ENCODE assay signal across 8 cellular contexts in the genomic region with DNA sequence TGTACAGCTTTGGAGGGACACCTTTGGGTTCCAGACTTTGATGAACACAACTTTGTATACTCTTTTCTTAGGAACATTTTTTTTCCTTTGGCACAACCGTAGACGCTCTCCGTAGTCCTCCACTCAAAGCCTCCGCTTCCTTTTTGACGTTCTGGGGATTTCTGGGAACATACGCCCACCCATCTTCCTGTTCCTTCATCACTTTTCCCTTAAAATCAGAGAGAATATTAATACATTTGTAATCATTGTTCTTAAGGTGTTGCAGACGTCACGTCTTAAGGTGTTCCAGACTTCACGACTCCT. TPM values are rescaled to one million over a fixed set of nuclear protein-coding genes. Genes with fewer than 3 reads are reported as not detected.
DNase-seq lines count a peak whose midpoint lies in the region; ATAC-seq and TF ChIP-seq lines count a peak whose summit lies in the region.

No MANE protein-coding gene starts in this region.

- H3K36me3 Mint-ChIP-seq in activated T-cell treated with anti-CD3 and anti-CD28 coated beads, Interleukin-2, amount 50 U/mL, for 72 hours (ENCODE audit: insufficient read depth in 2 of 2): peaks cover 3 to 5% of the 10 kb centered on the region in 2 donors
- peaks cover 4% of the 10 kb centered on the region for H3K36me3 Mint-ChIP-seq in type B pancreatic cell

- H3K9me3 ChIP-seq in breast epithelium (no peaks in the 10 kb centered on the region), lower lobe of right lung (no peaks in the 10 kb centered on the region)

- peak overlapping the region; percentile 99 for H3K27ac Mint-ChIP-seq in activated T-cell treated with anti-CD3 and anti-CD28 coated beads, Interleukin-2, amount 50 U/mL, for 72 hours
- H3K27ac Mint-ChIP-seq in type B pancreatic cell: peak overlapping the region; percentile 83

- H3K27me3 ChIP-seq in breast epithelium (no peaks in the 10 kb centered on the region), lower lobe of right lung (ENCODE audit: low read depth) (no peaks in the 10 kb centered on the region)

- H3K27me3 Mint-ChIP-seq in activated T-cell treated with anti-CD3 and anti-CD28 coated beads, Interleukin-2, amount 50 U/mL, for 72 hours (ENCODE audit: low read depth): no peaks in the 10 kb centered on the region
- no peaks in the 10 kb centered on the region for H3K27me3 Mint-ChIP-seq in type B pancreatic cell

- no peak for TF ChIP-seq POLR2A in breast epithelium (IDR thresholded peaks at IDR 0.05)

- intact Hi-C loops in breast epithelium (cut with DNase I; ENCODE audit: low total_unique reads) (no loop called here), lower lobe of right lung (cut with DNase I) (no loop called here)

- peak overlapping the region; percentile 93 to 99 (median 96) for H3K4me3 ChIP-seq in breast epithelium
- H3K4me3 ChIP-seq in lower lobe of right lung: peak overlapping the region; percentile 93

- H3K4me3 Mint-ChIP-seq in activated T-cell treated with anti-CD3 and anti-CD28 coated beads, Interleukin-2, amount 50 U/mL, for 72 hours: peak overlapping the region; percentile 99 to 100
- H3K4me3 Mint-ChIP-seq in type B pancreatic cell: peak overlapping the region; percentile 100

- H3K4me1 Mint-ChIP-seq in activated T-cell treated with anti-CD3 and anti-CD28 coated beads, Interleukin-2, amount 50 U/mL, for 72 hours (ENCODE audit: low read depth): peaks cover 54% of the 10 kb centered on the region
- H3K4me1 Mint-ChIP-seq in type B pancreatic cell (ENCODE audit: unreplicated experiment): peaks cover 31% of the 10 kb centered on the region

- H3K27ac ChIP-seq in breast epithelium (peak overlapping the region; percentile 92 to 98), lower lobe of right lung (peak overlapping the region; percentile 94)

- H3K36me3 ChIP-seq in breast epithelium (no peaks in the 10 kb centered on the region), lower lobe of right lung (peaks cover 7% of the 10 kb centered on the region)

- TF ChIP-seq CTCF in breast epithelium (IDR thresholded peaks at IDR 0.05) (no peak), lower lobe of right lung (IDR thresholded peaks at IDR 0.05) (no peak), type B pancreatic cell (conservative IDR thresholded peaks at IDR 0.05) (no peak)

- DNase-seq in activated T-cell treated with anti-CD3 and anti-CD28 coated beads, Interleukin-2, amount 50 U/mL, for 72 hours: no peak
- DNase-seq in activated T-cell treated with anti-CD3 and anti-CD28 coated beads, Interleukin-2, amount 50 U/mL, for 1 hour: no peak
- DNase-seq in breast epithelium (ENCODE audit: low spot score in 2 of 2): no peak
- no peak for DNase-seq in lower lobe of right lung
- no peak for DNase-seq in type B pancreatic cell (ENCODE audit: extremely low spot score, unreplicated experiment)
- DNase-seq in amygdala (lab: John Stamatoyannopoulos, UW): no peak

- peaks cover 0 to 6% of the 10 kb centered on the region in 2 donors for H3K4me1 ChIP-seq in breast epithelium
- H3K4me1 ChIP-seq in lower lobe of right lung: peaks cover 42% of the 10 kb centered on the region

- no peaks in the 10 kb centered on the region for H3K9me3 Mint-ChIP-seq in activated T-cell treated with anti-CD3 and anti-CD28 coated beads, Interleukin-2, amount 50 U/mL, for 72 hours
- H3K9me3 Mint-ChIP-seq in type B pancreatic cell: no peaks in the 10 kb centered on the region

- ATAC-seq in activated T-cell treated with anti-CD3 and anti-CD28 coated beads, Interleukin-2, amount 50 U/mL, for 72 hours (replicated peaks in 1 of 2): no peak
- ATAC-seq in lower lobe of right lung: peak in 1 of 2 donors; percentile 33
- ATAC-seq in GM21528 (IDR thresholded peaks at IDR 0.05; ENCODE audit: low FRiP score, unreplicated experiment): no peak
- no peak for ATAC-seq in GM18498 (IDR thresholded peaks at IDR 0.05; ENCODE audit: unreplicated experiment)

RNA-seq across cellular contexts. Expression of a gene that starts 0.4 kb away (rescaled TPM):
- total RNA-seq in activated T-cell treated with anti-CD3 and anti-CD28 coated beads, Interleukin-2, amount 50 U/mL, for 72 hours: 10 to 100 TPM; 52.2 to 57.9 TPM
- 100 to 1,000 TPM in 1 of 3 donors, 10 to 100 TPM in 2; 91.5 to 109 (median 92.8) TPM for total RNA-seq in breast epithelium
- 110 TPM for total RNA-seq in lower lobe of right lung
- total RNA-seq in type B pancreatic cell (ENCODE audit: low replicate concordance): 77.0 and 80.7 TPM in 2 replicates

RNA-seq across cellular contexts. Expression of a gene that starts 39.3 kb away (rescaled TPM):
- 10 to 100 TPM; 12.9 to 18.2 TPM for total RNA-seq in activated T-cell treated with anti-CD3 and anti-CD28 coated beads, Interleukin-2, amount 50 U/mL, for 72 hours
- 10 to 100 TPM; 23.7 to 28.5 (median 28.4) TPM for total RNA-seq in breast epithelium
- total RNA-seq in lower lobe of right lung: 15.7 TPM
- total RNA-seq in type B pancreatic cell (ENCODE audit: low replicate concordance): 19.2 and 19.5 TPM in 2 replicates

RNA-seq across cellular contexts. Expression of a gene that starts 55.1 kb away (rescaled TPM):
- not detected for total RNA-seq in activated T-cell treated with anti-CD3 and anti-CD28 coated beads, Interleukin-2, amount 50 U/mL, for 72 hours
- total RNA-seq in breast epithelium (not detected), lower lobe of right lung (3.2 TPM), type B pancreatic cell (ENCODE audit: low replicate concordance) (1.2 and 5.7 TPM in 2 replicates)
